Comparison of ENCODE assay signal across 11 cellular contexts in the genomic region with DNA sequence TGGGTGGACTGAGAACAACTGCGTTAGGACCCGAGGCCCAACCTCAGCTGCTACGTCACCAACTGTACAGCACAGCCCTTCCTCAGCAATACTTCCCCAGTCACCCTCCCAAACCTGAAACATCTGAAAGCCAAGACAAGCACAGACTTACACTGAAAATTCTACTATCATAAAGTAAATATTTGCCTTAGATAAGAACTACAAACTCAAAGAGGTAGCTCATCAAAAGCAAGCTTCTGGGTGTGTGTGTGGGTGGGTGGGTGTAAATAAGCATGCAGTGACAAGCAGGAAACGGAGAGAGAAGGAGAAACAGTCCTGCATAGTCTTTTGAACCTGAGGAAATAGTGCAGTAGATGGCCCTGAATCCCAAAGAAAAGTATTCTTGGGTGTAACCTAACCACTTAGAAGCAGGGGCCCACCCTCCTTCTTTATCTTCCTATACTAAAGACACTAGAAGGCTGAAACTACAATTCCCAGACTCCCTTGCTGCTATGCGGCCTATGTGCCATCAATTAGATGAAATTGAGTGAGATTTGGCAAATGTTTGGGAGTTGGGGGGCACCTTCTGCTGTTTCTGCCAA. TPM values are rescaled to one million over a fixed set of nuclear protein-coding genes. Genes with fewer than 3 reads are reported as not detected.
DNase-seq lines count a peak whose midpoint lies in the region; ATAC-seq and TF ChIP-seq lines count a peak whose summit lies in the region.
"Had no signal": no experiment of that assay in that cellular context is flagged by ENCODE, and none has a peak within 500 bp of the region (broad histone marks: within the 10 kb centered on the region; RNA-seq: fewer than 3 reads in every experiment).

No MANE protein-coding gene starts in this region.

- H3K27me3 Mint-ChIP-seq in progenitor cell of endocrine pancreas, result peaks cover 50% of the 10 kb centered on the region

- TF ChIP-seq POLR2A in GM18505 (IDR thresholded peaks at IDR 0.05; ENCODE audit: borderline replicate concordance, extremely low read depth, insufficient read depth, insufficient read length), result no peak

- H3K4me3 Mint-ChIP-seq in progenitor cell of endocrine pancreas (ENCODE audit: low read depth), result no peak overlapping the region

- TF ChIP-seq CTCF in epithelial cell of esophagus (IDR thresholded peaks at IDR 0.05; ENCODE audit: insufficient read depth, low read depth, low read length, missing control alignments), result no peak
- TF ChIP-seq CTCF in progenitor cell of endocrine pancreas (IDR thresholded peaks at IDR 0.05; ENCODE audit: unreplicated experiment), result no peak

- no peak overlapping the region for H3K4me3 ChIP-seq in epithelial cell of esophagus (ENCODE audit: low read length)

- no peaks in the 10 kb centered on the region for H3K9me3 Mint-ChIP-seq in progenitor cell of endocrine pancreas (ENCODE audit: low read depth)

- peak overlapping the region; percentile 88 for H3K27ac Mint-ChIP-seq in progenitor cell of endocrine pancreas

- DNase-seq in OCI-M1 (lab: John Stamatoyannopoulos, UW) (peak; percentile 52), epithelial cell of esophagus (ENCODE audit: low read depth) (peak; percentile 84), progenitor cell of endocrine pancreas (ENCODE audit: low spot score, unreplicated experiment) (no peak), NCI-H2196 treated with DMSO at 0.1 percent for 48 hours (lab: John Stamatoyannopoulos, UW; ENCODE audit: unreplicated experiment) (no peak)
- no peak for DNase-seq in activated CD4-positive, CD25-positive, alpha-beta regulatory T cell (lab: John Stamatoyannopoulos, UW)
- DNase-seq: activated T-cell treated with anti-CD3 and anti-CD28 coated beads for 4 hours, NCI-H510A treated with DMSO at 0.1 percent for 48 hours, T-helper 1 cell had no signal

- peaks cover 8% of the 10 kb centered on the region for H3K36me3 Mint-ChIP-seq in progenitor cell of endocrine pancreas (ENCODE audit: insufficient read depth)

- ATAC-seq in GM19372 (IDR thresholded peaks at IDR 0.05; ENCODE audit: low read depth, unreplicated experiment) (peak; percentile 49), GM18505 (IDR thresholded peaks at IDR 0.05; ENCODE audit: unreplicated experiment) (no peak), GM19395 (IDR thresholded peaks at IDR 0.05; ENCODE audit: unreplicated experiment) (no peak)

- H3K4me1 Mint-ChIP-seq in progenitor cell of endocrine pancreas (ENCODE audit: low read depth), result peaks cover 21% of the 10 kb centered on the region

RNA-seq across cellular contexts. Expression of gene SLC25A13, which starts 18.7 kb away (rescaled TPM):
- 54.0 and 58.0 TPM in 2 replicates for total RNA-seq in progenitor cell of endocrine pancreas

Comparison
In these comparisons a context has a peak if more than half of its experiments do, and no peak if none do; other contexts are left out.
1. DNase-seq: peak in OCI-M1 (single experiment) and epithelial cell of esophagus (single experiment); none in progenitor cell of endocrine pancreas (single experiment), activated CD4-positive, CD25-positive, alpha-beta regulatory T cell (0 of 4) and NCI-H2196 treated with DMSO at 0.1 percent for 48 hours (single experiment).